In genomic region chr18:3665780-3666525, GRCh38 we compare ENCODE assay signal across 1 cellular context.
TF ChIP-seq lines count a peak whose summit lies in the region.

No MANE protein-coding gene starts in this region.

TF ChIP-seq in HepG2, 621 proteins besides CTCF, POLR2A, EP300 and RAD21 (continued from another document and continues in another):
- TF ChIP-seq MNT (IDR thresholded peaks at IDR 0.05) (no peak), NR3C1 (CRISPR knock-in tag; IDR thresholded peaks at IDR 0.05) (no peak), ZNF878 (CRISPR knock-in tag; IDR thresholded peaks at IDR 0.05) (no peak), SMC3 (IDR thresholded peaks at IDR 0.05; ENCODE audit: low read length) (peak; percentile 98), BRF2 (CRISPR knock-in tag; IDR thresholded peaks at IDR 0.05) (no peak), ARHGAP35 (CRISPR knock-in tag; IDR thresholded peaks at IDR 0.05; ENCODE audit: borderline replicate concordance) (no peak), MATR3 (CRISPR knock-in tag; IDR thresholded peaks at IDR 0.05) (no peak), MEIS2 (CRISPR knock-in tag; IDR thresholded peaks at IDR 0.05) (peak; percentile 30), ZNF570 (CRISPR knock-in tag; IDR thresholded peaks at IDR 0.05; ENCODE audit: borderline replicate concordance) (no peak), NPAS2 (CRISPR knock-in tag; IDR thresholded peaks at IDR 0.05; ENCODE audit: borderline replicate concordance) (no peak), ZSCAN25 (CRISPR knock-in tag; IDR thresholded peaks at IDR 0.05) (no peak), ATRX (CRISPR knock-in tag; IDR thresholded peaks at IDR 0.05; ENCODE audit: borderline replicate concordance) (no peak), ATM (IDR thresholded peaks at IDR 0.05; ENCODE audit: borderline replicate concordance) (no peak), SOX5 (CRISPR knock-in tag; IDR thresholded peaks at IDR 0.05; ENCODE audit: borderline replicate concordance) (peak; percentile 88; the same call in 1 of the 2 replicates), ZNF616 (CRISPR knock-in tag; IDR thresholded peaks at IDR 0.05; ENCODE audit: low read depth) (no peak), PHF20 (CRISPR knock-in tag; IDR thresholded peaks at IDR 0.05) (no peak), AFF4 (CRISPR knock-in tag; IDR thresholded peaks at IDR 0.05) (peak; percentile 90), CHD2 (IDR thresholded peaks at IDR 0.05; ENCODE audit: low read depth, low read length) (no peak), JUNB (CRISPR knock-in tag; IDR thresholded peaks at IDR 0.05; ENCODE audit: borderline replicate concordance) (no peak), ZNF180 (CRISPR knock-in tag; IDR thresholded peaks at IDR 0.05; ENCODE audit: borderline replicate concordance, low read depth) (no peak), ZNF460 (CRISPR knock-in tag; IDR thresholded peaks at IDR 0.05; ENCODE audit: borderline replicate concordance) (no peak), ARNTL (CRISPR knock-in tag; IDR thresholded peaks at IDR 0.05) (no peak), MTF1 (CRISPR knock-in tag; IDR thresholded peaks at IDR 0.05) (no peak), SCMH1 (CRISPR knock-in tag; IDR thresholded peaks at IDR 0.05; ENCODE audit: borderline replicate concordance) (no peak), EEA1 (CRISPR knock-in tag; IDR thresholded peaks at IDR 0.05; ENCODE audit: borderline replicate concordance) (no peak), NCOA1 (CRISPR knock-in tag; IDR thresholded peaks at IDR 0.05) (no peak; the same call in 1 of the 2 replicates), CBX5 (CRISPR knock-in tag; IDR thresholded peaks at IDR 0.05; ENCODE audit: borderline replicate concordance) (peak; percentile 62; the same call in 1 of the 2 replicates), CBX1 (IDR thresholded peaks at IDR 0.05; ENCODE audit: low read depth) (no peak), ZNF430 (CRISPR knock-in tag; IDR thresholded peaks at IDR 0.05) (0 out of 2 replicates have a peak, but pooled peaks have one; percentile 25), STAT5B (CRISPR knock-in tag; IDR thresholded peaks at IDR 0.05) (no peak), SP1 (IDR thresholded peaks at IDR 0.05) (no peak), SP1 (CRISPR knock-in tag; IDR thresholded peaks at IDR 0.05) (no peak), ZNF362 (CRISPR knock-in tag; IDR thresholded peaks at IDR 0.05; ENCODE audit: borderline replicate concordance) (no peak; the same call in 1 of the 2 replicates), ZFP62 (CRISPR knock-in tag; IDR thresholded peaks at IDR 0.05) (no peak), ZNF44 (CRISPR knock-in tag; IDR thresholded peaks at IDR 0.05) (no peak), SKI (IDR thresholded peaks at IDR 0.05; ENCODE audit: partially characterized antibody) (peak; percentile 97), MAFG (CRISPR knock-in tag; IDR thresholded peaks at IDR 0.05) (no peak), ZNF414 (CRISPR knock-in tag; IDR thresholded peaks at IDR 0.05) (no peak)
- TF ChIP-seq, protein P1, sequence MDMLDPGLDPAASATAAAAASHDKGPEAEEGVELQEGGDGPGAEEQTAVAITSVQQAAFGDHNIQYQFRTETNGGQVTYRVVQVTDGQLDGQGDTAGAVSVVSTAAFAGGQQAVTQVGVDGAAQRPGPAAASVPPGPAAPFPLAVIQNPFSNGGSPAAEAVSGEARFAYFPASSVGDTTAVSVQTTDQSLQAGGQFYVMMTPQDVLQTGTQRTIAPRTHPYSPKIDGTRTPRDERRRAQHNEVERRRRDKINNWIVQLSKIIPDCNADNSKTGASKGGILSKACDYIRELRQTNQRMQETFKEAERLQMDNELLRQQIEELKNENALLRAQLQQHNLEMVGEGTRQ (IDR thresholded peaks at IDR 0.05; ENCODE audit: low read depth, low read length): no peak
- TF ChIP-seq, protein P1 (CRISPR knock-in tag; IDR thresholded peaks at IDR 0.05; ENCODE audit: borderline replicate concordance): no peak
- TF ChIP-seq, protein P2, sequence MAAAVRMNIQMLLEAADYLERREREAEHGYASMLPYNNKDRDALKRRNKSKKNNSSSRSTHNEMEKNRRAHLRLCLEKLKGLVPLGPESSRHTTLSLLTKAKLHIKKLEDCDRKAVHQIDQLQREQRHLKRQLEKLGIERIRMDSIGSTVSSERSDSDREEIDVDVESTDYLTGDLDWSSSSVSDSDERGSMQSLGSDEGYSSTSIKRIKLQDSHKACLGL (CRISPR knock-in tag; IDR thresholded peaks at IDR 0.05): no peak
- TF ChIP-seq, protein P3, sequence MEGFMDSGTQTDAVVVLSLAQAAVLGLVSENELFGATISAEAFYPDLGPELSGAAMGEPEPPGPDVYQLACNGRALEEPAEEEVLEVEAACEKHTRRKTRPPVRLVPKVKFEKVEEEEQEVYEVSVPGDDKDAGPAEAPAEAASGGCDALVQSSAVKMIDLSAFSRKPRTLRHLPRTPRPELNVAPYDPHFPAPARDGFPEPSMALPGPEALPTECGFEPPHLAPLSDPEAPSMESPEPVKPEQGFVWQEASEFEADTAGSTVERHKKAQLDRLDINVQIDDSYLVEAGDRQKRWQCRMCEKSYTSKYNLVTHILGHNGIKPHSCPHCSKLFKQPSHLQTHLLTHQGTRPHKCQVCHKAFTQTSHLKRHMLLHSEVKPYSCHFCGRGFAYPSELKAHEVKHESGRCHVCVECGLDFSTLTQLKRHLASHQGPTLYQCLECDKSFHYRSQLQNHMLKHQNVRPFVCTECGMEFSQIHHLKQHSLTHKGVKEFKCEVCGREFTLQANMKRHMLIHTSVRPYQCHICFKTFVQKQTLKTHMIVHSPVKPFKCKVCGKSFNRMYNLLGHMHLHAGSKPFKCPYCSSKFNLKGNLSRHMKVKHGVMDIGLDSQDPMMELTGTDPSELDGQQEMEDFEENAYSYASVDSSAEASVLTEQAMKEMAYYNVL (CRISPR knock-in tag; IDR thresholded peaks at IDR 0.05; ENCODE audit: borderline replicate concordance): peak; percentile 51; the same call in 1 of the 2 replicates
- TF ChIP-seq, protein P4, sequence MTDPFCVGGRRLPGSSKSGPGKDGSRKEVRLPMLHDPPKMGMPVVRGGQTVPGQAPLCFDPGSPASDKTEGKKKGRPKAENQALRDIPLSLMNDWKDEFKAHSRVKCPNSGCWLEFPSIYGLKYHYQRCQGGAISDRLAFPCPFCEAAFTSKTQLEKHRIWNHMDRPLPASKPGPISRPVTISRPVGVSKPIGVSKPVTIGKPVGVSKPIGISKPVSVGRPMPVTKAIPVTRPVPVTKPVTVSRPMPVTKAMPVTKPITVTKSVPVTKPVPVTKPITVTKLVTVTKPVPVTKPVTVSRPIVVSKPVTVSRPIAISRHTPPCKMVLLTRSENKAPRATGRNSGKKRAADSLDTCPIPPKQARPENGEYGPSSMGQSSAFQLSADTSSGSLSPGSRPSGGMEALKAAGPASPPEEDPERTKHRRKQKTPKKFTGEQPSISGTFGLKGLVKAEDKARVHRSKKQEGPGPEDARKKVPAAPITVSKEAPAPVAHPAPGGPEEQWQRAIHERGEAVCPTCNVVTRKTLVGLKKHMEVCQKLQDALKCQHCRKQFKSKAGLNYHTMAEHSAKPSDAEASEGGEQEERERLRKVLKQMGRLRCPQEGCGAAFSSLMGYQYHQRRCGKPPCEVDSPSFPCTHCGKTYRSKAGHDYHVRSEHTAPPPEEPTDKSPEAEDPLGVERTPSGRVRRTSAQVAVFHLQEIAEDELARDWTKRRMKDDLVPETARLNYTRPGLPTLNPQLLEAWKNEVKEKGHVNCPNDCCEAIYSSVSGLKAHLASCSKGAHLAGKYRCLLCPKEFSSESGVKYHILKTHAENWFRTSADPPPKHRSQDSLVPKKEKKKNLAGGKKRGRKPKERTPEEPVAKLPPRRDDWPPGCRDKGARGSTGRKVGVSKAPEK (CRISPR knock-in tag; IDR thresholded peaks at IDR 0.05; ENCODE audit: borderline replicate concordance): peak; percentile 51; the same call in 1 of the 2 replicates
- TF ChIP-seq, protein P5, sequence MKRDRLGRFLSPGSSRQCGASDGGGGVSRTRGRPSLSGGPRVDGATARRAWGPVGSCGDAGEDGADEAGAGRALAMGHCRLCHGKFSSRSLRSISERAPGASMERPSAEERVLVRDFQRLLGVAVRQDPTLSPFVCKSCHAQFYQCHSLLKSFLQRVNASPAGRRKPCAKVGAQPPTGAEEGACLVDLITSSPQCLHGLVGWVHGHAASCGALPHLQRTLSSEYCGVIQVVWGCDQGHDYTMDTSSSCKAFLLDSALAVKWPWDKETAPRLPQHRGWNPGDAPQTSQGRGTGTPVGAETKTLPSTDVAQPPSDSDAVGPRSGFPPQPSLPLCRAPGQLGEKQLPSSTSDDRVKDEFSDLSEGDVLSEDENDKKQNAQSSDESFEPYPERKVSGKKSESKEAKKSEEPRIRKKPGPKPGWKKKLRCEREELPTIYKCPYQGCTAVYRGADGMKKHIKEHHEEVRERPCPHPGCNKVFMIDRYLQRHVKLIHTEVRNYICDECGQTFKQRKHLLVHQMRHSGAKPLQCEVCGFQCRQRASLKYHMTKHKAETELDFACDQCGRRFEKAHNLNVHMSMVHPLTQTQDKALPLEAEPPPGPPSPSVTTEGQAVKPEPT (CRISPR knock-in tag; IDR thresholded peaks at IDR 0.05; ENCODE audit: low read depth): peak; percentile 97
- TF ChIP-seq, protein P6, sequence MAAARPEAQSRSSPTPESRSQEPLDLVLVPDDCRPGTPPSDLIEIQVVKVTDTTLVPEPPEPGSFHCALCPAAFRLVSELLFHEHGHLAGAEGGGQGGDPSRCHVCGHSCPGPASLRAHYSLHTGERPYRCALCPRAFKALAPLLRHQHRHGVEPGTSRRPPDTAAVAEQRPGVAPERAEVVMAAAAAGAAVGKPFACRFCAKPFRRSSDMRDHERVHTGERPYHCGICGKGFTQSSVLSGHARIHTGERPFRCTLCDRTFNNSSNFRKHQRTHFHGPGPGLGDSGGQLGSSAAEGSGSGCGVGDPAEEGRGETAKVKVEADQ (CRISPR knock-in tag; IDR thresholded peaks at IDR 0.05; ENCODE audit: borderline replicate concordance): no peak
- TF ChIP-seq, protein P7, sequence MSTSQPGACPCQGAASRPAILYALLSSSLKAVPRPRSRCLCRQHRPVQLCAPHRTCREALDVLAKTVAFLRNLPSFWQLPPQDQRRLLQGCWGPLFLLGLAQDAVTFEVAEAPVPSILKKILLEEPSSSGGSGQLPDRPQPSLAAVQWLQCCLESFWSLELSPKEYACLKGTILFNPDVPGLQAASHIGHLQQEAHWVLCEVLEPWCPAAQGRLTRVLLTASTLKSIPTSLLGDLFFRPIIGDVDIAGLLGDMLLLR (CRISPR knock-in tag; IDR thresholded peaks at IDR 0.05): no peak
